In the genomic region with DNA sequence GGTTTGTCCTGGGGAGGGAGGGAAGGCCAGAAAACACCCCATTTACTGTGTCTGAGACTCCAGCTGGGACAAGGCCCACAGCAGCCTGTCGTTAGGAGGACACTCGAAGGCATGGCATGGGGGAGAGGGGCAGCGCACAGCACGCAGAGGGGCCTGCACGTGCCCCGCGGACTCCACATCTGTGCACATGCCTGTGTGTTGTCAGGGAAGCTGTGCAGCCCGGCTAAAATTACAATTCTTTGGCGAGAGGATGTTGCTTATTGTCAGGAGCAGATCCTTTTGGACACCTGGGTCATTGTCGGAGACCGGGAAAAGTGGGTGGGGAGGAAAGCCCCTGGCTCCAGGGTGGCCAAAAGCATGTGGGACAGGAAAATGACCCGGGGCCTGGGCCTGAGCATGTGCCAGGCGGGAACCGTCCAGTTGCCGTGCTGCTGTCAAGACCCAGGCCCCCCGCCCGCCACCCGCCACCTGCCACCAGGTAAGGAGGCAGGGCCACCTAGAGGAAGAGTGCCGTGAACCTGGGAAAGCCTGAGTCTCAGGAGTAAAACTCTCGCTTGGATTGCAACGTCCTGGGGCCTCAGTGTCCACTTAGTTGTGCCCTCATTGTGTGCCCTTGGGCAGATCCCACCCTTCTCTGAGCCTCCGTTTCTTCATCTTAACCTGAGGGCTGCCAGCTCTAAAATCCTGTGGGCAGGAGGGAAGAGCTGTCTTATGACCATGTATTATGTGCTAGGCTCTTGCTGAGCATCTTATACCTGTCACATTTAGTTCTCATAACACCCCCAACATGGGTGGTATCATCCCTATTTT, we compare ENCODE assay signal across 9 cellular contexts. TPM values are rescaled to one million over a fixed set of nuclear protein-coding genes. Genes with fewer than 3 reads are reported as not detected.
A peak's percentile ranks its signal among the peaks of the same experiment; 100 is the strongest.
DNase-seq lines count a peak whose midpoint lies in the region; ATAC-seq and TF ChIP-seq lines count a peak whose summit lies in the region.
"Had no signal": no experiment of that assay in that cellular context is flagged by ENCODE, and none has a peak within 500 bp of the region (broad histone marks: within the 10 kb centered on the region; RNA-seq: fewer than 3 reads in every experiment).

No MANE protein-coding gene starts in this region.

- H3K27ac Mint-ChIP-seq in activated naive CD8-positive, alpha-beta T cell treated with anti-CD3 and anti-CD28 coated beads, Interleukin-2, amount 50 U/mL, for 24 hours, result peak overlapping the region; percentile 95
- peak overlapping the region; percentile 92 for H3K27ac Mint-ChIP-seq in stimulated activated memory B cell treated with anti-CD40 and anti-IgM and Interleukin-4, amounts not matched to agents 10 μg/mL and 1 μg/mL and 100 μg/mL, for 72 hours
- H3K27ac Mint-ChIP-seq: endodermal cell had no signal

- H3K36me3 ChIP-seq in PC-3 (ENCODE audit: low read depth, low read length) (no peaks in the 10 kb centered on the region), left lung (peaks cover 0 to 54% of the 10 kb centered on the region in 2 donors)

- peaks cover 32% of the 10 kb centered on the region for H3K4me1 ChIP-seq in PC-3 (ENCODE audit: insufficient read depth, low read length)
- H3K4me1 ChIP-seq in left lung, result peaks cover 45 to 99% of the 10 kb centered on the region in 2 donors

- no peak overlapping the region for H2AFZ ChIP-seq in PC-3 (ENCODE audit: low read length)

- H3K4me3 ChIP-seq in PC-3 (ENCODE audit: low read length), result no peak overlapping the region
- H3K4me3 ChIP-seq in left lung, result no peak overlapping the region

- CTCF ChIA-PET in PC-3 (lab: Charles Lee), result interaction anchor here (1.2 kb wide), 1 partner anchor 69 kb away, joined by 3 read pairs; no protein-coding TSS in a partner anchor

- H3K27me3 ChIP-seq in PC-3 (ENCODE audit: low read length), result no peaks in the 10 kb centered on the region
- H3K27me3 ChIP-seq in left lung, result no peaks in the 10 kb centered on the region

- H3K4me1 Mint-ChIP-seq in activated naive CD8-positive, alpha-beta T cell treated with anti-CD3 and anti-CD28 coated beads, Interleukin-2, amount 50 U/mL, for 24 hours, result peaks cover 89% of the 10 kb centered on the region
- peaks cover 79% of the 10 kb centered on the region for H3K4me1 Mint-ChIP-seq in stimulated activated memory B cell treated with anti-CD40 and anti-IgM and Interleukin-4, amounts not matched to agents 10 μg/mL and 1 μg/mL and 100 μg/mL, for 72 hours

- ATAC-seq in PC-3 (no peak), left lung (no peak), GM18502 (IDR thresholded peaks at IDR 0.05; ENCODE audit: poor library complexity, unreplicated experiment) (no peak), GM21526 (IDR thresholded peaks at IDR 0.05; ENCODE audit: low FRiP score, unreplicated experiment) (no peak), HG02759 (IDR thresholded peaks at IDR 0.05; ENCODE audit: unreplicated experiment) (no peak)
- no peak for ATAC-seq in activated naive CD8-positive, alpha-beta T cell treated with anti-CD3 and anti-CD28 coated beads, Interleukin-2, amount 50 U/mL, for 24 hours
- ATAC-seq in stimulated activated memory B cell treated with anti-CD40 and anti-IgM and Interleukin-4, amounts not matched to agents 10 μg/mL and 1 μg/mL and 100 μg/mL, for 72 hours, result no peak

- DNase-seq in PC-3 (no peak), left lung (no peak)
- DNase-seq in activated naive CD8-positive, alpha-beta T cell treated with anti-CD3 and anti-CD28 coated beads, Interleukin-2, amount 50 U/mL, for 24 hours, result no peak
- DNase-seq: activated CD8-positive, alpha-beta memory T cell treated with anti-CD3 and anti-CD28 coated beads for 24 hours; endodermal cell had no signal

- H3K9me3 ChIP-seq in PC-3 (ENCODE audit: low read length) (no peaks in the 10 kb centered on the region), left lung (no peaks in the 10 kb centered on the region)

- TSS peak; percentile 55 for BruUV-seq in PC-3 (replicated peaks; lab: Mats Ljungman, UMichigan)

- TF ChIP-seq CTCF in PC-3 (conservative IDR thresholded peaks at IDR 0.05; ENCODE audit: low read depth, low read length), result no peak
- no peak for TF ChIP-seq CTCF in left lung (IDR thresholded peaks at IDR 0.05)

- H3K4me2 ChIP-seq in PC-3 (ENCODE audit: low read length), result 0 out of 2 replicates have a peak overlapping the region, but pooled peaks have one; percentile 1

- H3K9me2 ChIP-seq in PC-3 (replicated peaks; ENCODE audit: low read length), result no peaks in the 10 kb centered on the region

- H3K27ac ChIP-seq in PC-3 (ENCODE audit: low read length) (peak overlapping the region; percentile 79), left lung (peak overlapping the region; percentile 88 to 92)

- no peaks in the 10 kb centered on the region for H3K27me3 Mint-ChIP-seq in activated naive CD8-positive, alpha-beta T cell treated with anti-CD3 and anti-CD28 coated beads, Interleukin-2, amount 50 U/mL, for 24 hours
- H3K27me3 Mint-ChIP-seq in stimulated activated memory B cell treated with anti-CD40 and anti-IgM and Interleukin-4, amounts not matched to agents 10 μg/mL and 1 μg/mL and 100 μg/mL, for 72 hours, result no peaks in the 10 kb centered on the region

- H3K9ac ChIP-seq in PC-3 (ENCODE audit: low read length), result no peak overlapping the region

- intact Hi-C loops in PC-3 (cut with micrococcal nuclease), result loop anchor here (5.0 kb wide), 2 partner anchors 39 to 69 kb away; no protein-coding TSS in a partner anchor
- intact Hi-C loops in left lung (cut with DNase I), result no loop called here

- H4K20me1 ChIP-seq in PC-3 (ENCODE audit: low read length), result no peaks in the 10 kb centered on the region

- H3K4me3 Mint-ChIP-seq in activated naive CD8-positive, alpha-beta T cell treated with anti-CD3 and anti-CD28 coated beads, Interleukin-2, amount 50 U/mL, for 24 hours, result peak overlapping the region; percentile 58
- H3K4me3 Mint-ChIP-seq in stimulated activated memory B cell treated with anti-CD40 and anti-IgM and Interleukin-4, amounts not matched to agents 10 μg/mL and 1 μg/mL and 100 μg/mL, for 72 hours, result no peak overlapping the region
- H3K4me3 Mint-ChIP-seq: endodermal cell had no signal

- no peaks in the 10 kb centered on the region for H3K9me3 Mint-ChIP-seq in activated naive CD8-positive, alpha-beta T cell treated with anti-CD3 and anti-CD28 coated beads, Interleukin-2, amount 50 U/mL, for 24 hours
- H3K9me3 Mint-ChIP-seq in stimulated activated memory B cell treated with anti-CD40 and anti-IgM and Interleukin-4, amounts not matched to agents 10 μg/mL and 1 μg/mL and 100 μg/mL, for 72 hours, result no peaks in the 10 kb centered on the region
- H3K9me3 Mint-ChIP-seq: endodermal cell had no signal

- no peaks in the 10 kb centered on the region for H3F3A ChIP-seq in PC-3 (ENCODE audit: low read length, unreplicated experiment)

- POLR2A ChIA-PET in PC-3 (lab: Charles Lee; ENCODE audit: unreplicated experiment), result interaction anchor here (0.6 kb wide), 1 partner anchor 518 kb away, joined by 13 read pairs; no protein-coding TSS in a partner anchor

- peaks cover 49% of the 10 kb centered on the region for H3K36me3 Mint-ChIP-seq in activated naive CD8-positive, alpha-beta T cell treated with anti-CD3 and anti-CD28 coated beads, Interleukin-2, amount 50 U/mL, for 24 hours (ENCODE audit: low read depth)
- H3K36me3 Mint-ChIP-seq in stimulated activated memory B cell treated with anti-CD40 and anti-IgM and Interleukin-4, amounts not matched to agents 10 μg/mL and 1 μg/mL and 100 μg/mL, for 72 hours, result peaks cover 5% of the 10 kb centered on the region

- H3K79me2 ChIP-seq in PC-3 (ENCODE audit: low read length), result no peaks in the 10 kb centered on the region

RNA-seq across cellular contexts. Expression of a gene that starts 7.2 kb away (rescaled TPM):
- 13.7 and 14.1 TPM in 2 replicates for total RNA-seq in PC-3 (2014; rRNA removed)
- 100 to 1,000 TPM in 1 of 2 donors, 10 to 100 TPM in 1; 46.7 to 133 TPM for total RNA-seq in left lung

RNA-seq across cellular contexts. Expression of a gene that starts 46.5 kb away (rescaled TPM):
- total RNA-seq in PC-3 (2014; rRNA removed), result not detected in 2 replicates
- 1 to 10 TPM in 1 of 2 donors, under 1 TPM in 1; 0.17 to 1.0 TPM for total RNA-seq in left lung
